ENCODE assay signal across 19 cellular contexts in the genomic region with DNA sequence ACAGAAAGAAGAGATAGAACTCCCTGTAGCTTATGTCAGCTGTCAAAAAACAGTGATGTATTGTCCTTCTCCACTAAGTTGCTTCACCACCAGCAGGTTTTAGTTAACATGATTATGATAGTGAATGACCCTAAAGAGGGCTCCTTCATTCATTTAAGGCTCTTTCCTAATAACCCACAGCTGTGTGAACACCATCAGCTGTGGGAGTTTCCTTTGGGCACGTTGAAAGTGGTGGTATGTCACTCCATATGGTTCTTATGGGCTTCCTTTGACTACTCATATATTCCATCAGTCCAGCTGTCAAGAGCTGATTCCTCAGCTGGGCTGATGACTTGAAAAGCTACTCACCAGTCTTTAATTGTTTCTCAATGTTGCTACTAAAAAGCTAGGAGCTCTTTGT.
DNase-seq lines count a peak whose midpoint lies in the region; ATAC-seq and TF ChIP-seq lines count a peak whose summit lies in the region.
"Had no signal": no experiment of that assay in that cellular context is flagged by ENCODE, and none has a peak within 500 bp of the region (broad histone marks: within the 10 kb centered on the region; RNA-seq: fewer than 3 reads in every experiment).

No MANE protein-coding gene starts in this region.

- no peaks in the 10 kb centered on the region for H3K79me2 ChIP-seq in hepatocyte

- H3K4me3 ChIP-seq in hepatocyte (no peak overlapping the region), Peyer's patch (no peak overlapping the region)
- H3K4me3 ChIP-seq: right lobe of liver, testis had no signal

- H3K4me2 ChIP-seq in hepatocyte: no peak overlapping the region

- in situ Hi-C loops in KBM-7 (cut with MboI; ENCODE audit: low pct_unique_long_range_greater_than_20kb, low sequenced_read_pairs): no loop called here

- H3K9me2 ChIP-seq in hepatocyte (replicated peaks; ENCODE audit: insufficient read depth): no peaks in the 10 kb centered on the region

- no peak overlapping the region for H3K4me3 Mint-ChIP-seq in activated CD8-positive, alpha-beta T cell treated with anti-CD3 and anti-CD28 coated beads, Interleukin-2, amount 10 ng/mL, durations not matched to agents 7 days and 5 days
- H3K4me3 Mint-ChIP-seq in natural killer cell treated with Interleukin-12 subunit alpha and Interleukin-12 subunit beta and Interleukin-15 and Interleukin-18, amount 100 ng/mL, for 72 hours: no peak overlapping the region
- H3K4me3 Mint-ChIP-seq in endothelial cell (ENCODE audit: unreplicated experiment): no peak overlapping the region
- H3K4me3 Mint-ChIP-seq: T-helper 1 cell treated with Interleukin-12 subunit alpha and Interleukin-12 subunit beta and Interleukin-4 antibody, amounts not matched to agents 30 μg/mL and 1 μg/mL, for 36 hours; WTC11 had no signal

- H3K9me3 ChIP-seq in hepatocyte (ENCODE audit: low read depth): no peaks in the 10 kb centered on the region
- no peaks in the 10 kb centered on the region for H3K9me3 ChIP-seq in Peyer's patch
- H3K9me3 ChIP-seq: BE2C, right lobe of liver, testis had no signal

- H3K27ac ChIP-seq in hepatocyte: no peak overlapping the region
- no peak overlapping the region for H3K27ac ChIP-seq in Peyer's patch
- H3K27ac ChIP-seq: right lobe of liver, testis had no signal

- no peak for TF ChIP-seq POLR2A in Peyer's patch (IDR thresholded peaks at IDR 0.05)

- WGBS in hepatocyte (ENCODE audit: low lambda C conversion rate, missing lambda C conversion rate): 59% methylated on average over 1 of the region's 1 CpG

- H4K20me1 ChIP-seq in hepatocyte (ENCODE audit: insufficient read depth, poor library complexity, severe bottlenecking): no peaks in the 10 kb centered on the region

- H3K36me3 ChIP-seq in hepatocyte (replicated peaks; ENCODE audit: insufficient read depth, low read depth) (no peaks in the 10 kb centered on the region), Peyer's patch (no peaks in the 10 kb centered on the region)
- H3K36me3 ChIP-seq: BE2C, right lobe of liver had no signal

- POLR2A ChIA-PET in activated CD8-positive, alpha-beta T cell treated with anti-CD3 and anti-CD28 coated beads, Interleukin-2, amount 10 ng/mL, durations not matched to agents 7 days and 5 days (lab: Charles Lee): no interaction called here

- H3K27me3 ChIP-seq in hepatocyte (no peaks in the 10 kb centered on the region), Peyer's patch (no peaks in the 10 kb centered on the region)
- H3K27me3 ChIP-seq: BE2C, right lobe of liver, testis had no signal

- no peak overlapping the region for H3K27ac Mint-ChIP-seq in activated CD8-positive, alpha-beta T cell treated with anti-CD3 and anti-CD28 coated beads, Interleukin-2, amount 10 ng/mL, durations not matched to agents 7 days and 5 days
- H3K27ac Mint-ChIP-seq in natural killer cell treated with Interleukin-12 subunit alpha and Interleukin-12 subunit beta and Interleukin-15 and Interleukin-18, amount 100 ng/mL, for 72 hours: peak overlapping the region in 1 of 2 donors; percentile 68
- H3K27ac Mint-ChIP-seq in endothelial cell (ENCODE audit: unreplicated experiment): no peak overlapping the region
- H3K27ac Mint-ChIP-seq: T-helper 1 cell treated with Interleukin-12 subunit alpha and Interleukin-12 subunit beta and Interleukin-4 antibody, amounts not matched to agents 30 μg/mL and 1 μg/mL, for 36 hours; WTC11 had no signal

- peaks cover 26% of the 10 kb centered on the region for H3K36me3 Mint-ChIP-seq in activated CD8-positive, alpha-beta T cell treated with anti-CD3 and anti-CD28 coated beads, Interleukin-2, amount 10 ng/mL, durations not matched to agents 7 days and 5 days (ENCODE audit: low read depth)
- H3K36me3 Mint-ChIP-seq in natural killer cell treated with Interleukin-12 subunit alpha and Interleukin-12 subunit beta and Interleukin-15 and Interleukin-18, amount 100 ng/mL, for 72 hours: peaks cover 6% of the 10 kb centered on the region
- no peaks in the 10 kb centered on the region for H3K36me3 Mint-ChIP-seq in endothelial cell (ENCODE audit: low read depth, unreplicated experiment)
- H3K36me3 Mint-ChIP-seq: WTC11 had no signal

- peaks cover 20% of the 10 kb centered on the region for H3K4me1 Mint-ChIP-seq in activated CD8-positive, alpha-beta T cell treated with anti-CD3 and anti-CD28 coated beads, Interleukin-2, amount 10 ng/mL, durations not matched to agents 7 days and 5 days (ENCODE audit: low read depth)
- H3K4me1 Mint-ChIP-seq in natural killer cell treated with Interleukin-12 subunit alpha and Interleukin-12 subunit beta and Interleukin-15 and Interleukin-18, amount 100 ng/mL, for 72 hours (ENCODE audit: low read depth in 2 of 2): peaks cover 38 to 49% of the 10 kb centered on the region in 2 donors
- H3K4me1 Mint-ChIP-seq in endothelial cell (ENCODE audit: unreplicated experiment): no peaks in the 10 kb centered on the region

- DNase-seq in DMS 273 treated with DMSO at 0.1 percent for 48 hours (lab: John Stamatoyannopoulos, UW): peak; percentile 36
- DNase-seq in KBM-7: peak; percentile 7
- DNase-seq in activated CD8-positive, alpha-beta T cell treated with anti-CD3 and anti-CD28 coated beads, Interleukin-2, amount 10 ng/mL, durations not matched to agents 7 days and 5 days: no peak
- no peak for DNase-seq in natural killer cell treated with Interleukin-12 subunit alpha and Interleukin-12 subunit beta and Interleukin-15 and Interleukin-18, amount 100 ng/mL, for 72 hours (ENCODE audit: low spot score)
- DNase-seq in hepatocyte (ENCODE audit: low spot score): no peak
- DNase-seq in endothelial cell (ENCODE audit: low spot score): no peak
- no peak for DNase-seq in Peyer's patch
- DNase-seq: activated naive CD4-positive, alpha-beta T cell treated with anti-CD3 and anti-CD28 coated beads, Interleukin-2, amount 50 U/mL, for 16 hours; BE2C; dermis blood vessel endothelial cell; hypothalamus; NCI-H1048; nucleus accumbens; right lobe of liver; Right ventricle myocardium superior; stimulated activated CD4-positive, alpha-beta T cell treated with anti-CD3 and anti-CD28 coated beads, Interleukin-2, amount 100 ng/mL, for 48 hours; testis had no signal

- no peak for TF ChIP-seq CTCF in hepatocyte (IDR thresholded peaks at IDR 0.05; ENCODE audit: poor library complexity)
- TF ChIP-seq CTCF in endothelial cell (IDR thresholded peaks at IDR 0.05; ENCODE audit: unreplicated experiment): no peak
- TF ChIP-seq CTCF in Peyer's patch (IDR thresholded peaks at IDR 0.05): no peak

- H3K4me1 ChIP-seq in hepatocyte (ENCODE audit: insufficient read depth) (no peaks in the 10 kb centered on the region), Peyer's patch (no peaks in the 10 kb centered on the region)
- H3K4me1 ChIP-seq: BE2C, right lobe of liver, testis had no signal

- no peak overlapping the region for H2AFZ ChIP-seq in hepatocyte

- peaks cover 31% of the 10 kb centered on the region for H3K9me3 Mint-ChIP-seq in activated CD8-positive, alpha-beta T cell treated with anti-CD3 and anti-CD28 coated beads, Interleukin-2, amount 10 ng/mL, durations not matched to agents 7 days and 5 days (ENCODE audit: insufficient read depth)
- H3K9me3 Mint-ChIP-seq in natural killer cell treated with Interleukin-12 subunit alpha and Interleukin-12 subunit beta and Interleukin-15 and Interleukin-18, amount 100 ng/mL, for 72 hours: peaks cover 3% of the 10 kb centered on the region
- no peaks in the 10 kb centered on the region for H3K9me3 Mint-ChIP-seq in endothelial cell (ENCODE audit: unreplicated experiment)
- H3K9me3 Mint-ChIP-seq: WTC11 had no signal

- no peaks in the 10 kb centered on the region for H3K27me3 Mint-ChIP-seq in activated CD8-positive, alpha-beta T cell treated with anti-CD3 and anti-CD28 coated beads, Interleukin-2, amount 10 ng/mL, durations not matched to agents 7 days and 5 days (ENCODE audit: low read depth)
- H3K27me3 Mint-ChIP-seq in natural killer cell treated with Interleukin-12 subunit alpha and Interleukin-12 subunit beta and Interleukin-15 and Interleukin-18, amount 100 ng/mL, for 72 hours: no peaks in the 10 kb centered on the region
- no peaks in the 10 kb centered on the region for H3K27me3 Mint-ChIP-seq in endothelial cell (ENCODE audit: unreplicated experiment)

- CTCF ChIA-PET in activated CD8-positive, alpha-beta T cell treated with anti-CD3 and anti-CD28 coated beads, Interleukin-2, amount 10 ng/mL, durations not matched to agents 7 days and 5 days (lab: Charles Lee): interaction anchor here (0.6 to 2.0 kb wide), 6 partner anchors 10 to 266 kb away, joined by 3 to 4 read pairs (median 4); a partner anchor contains a TSS

- ATAC-seq in activated CD8-positive, alpha-beta T cell treated with anti-CD3 and anti-CD28 coated beads, Interleukin-2, amount 10 ng/mL, durations not matched to agents 7 days and 5 days: peak; percentile 36
- peak; percentile 58 to 72 for ATAC-seq in natural killer cell treated with Interleukin-12 subunit alpha and Interleukin-12 subunit beta and Interleukin-15 and Interleukin-18, amount 100 ng/mL, for 72 hours
- ATAC-seq: right lobe of liver, WTC11 had no signal

Comparison
In these comparisons a context has a peak if more than half of its experiments do, and no peak if none do; other contexts are left out.
1. DNase-seq: peak in DMS 273 treated with DMSO at 0.1 percent for 48 hours (single experiment) and KBM-7 (single experiment); none in activated CD8-positive, alpha-beta T cell treated with anti-CD3 and anti-CD28 coated beads, Interleukin-2, amount 10 ng/mL, durations not matched to agents 7 days and 5 days (single experiment), natural killer cell treated with Interleukin-12 subunit alpha and Interleukin-12 subunit beta and Interleukin-15 and Interleukin-18, amount 100 ng/mL, for 72 hours (single experiment), hepatocyte (single experiment), endothelial cell (single experiment) and Peyer's patch (0 of 3).